In the genomic region with DNA sequence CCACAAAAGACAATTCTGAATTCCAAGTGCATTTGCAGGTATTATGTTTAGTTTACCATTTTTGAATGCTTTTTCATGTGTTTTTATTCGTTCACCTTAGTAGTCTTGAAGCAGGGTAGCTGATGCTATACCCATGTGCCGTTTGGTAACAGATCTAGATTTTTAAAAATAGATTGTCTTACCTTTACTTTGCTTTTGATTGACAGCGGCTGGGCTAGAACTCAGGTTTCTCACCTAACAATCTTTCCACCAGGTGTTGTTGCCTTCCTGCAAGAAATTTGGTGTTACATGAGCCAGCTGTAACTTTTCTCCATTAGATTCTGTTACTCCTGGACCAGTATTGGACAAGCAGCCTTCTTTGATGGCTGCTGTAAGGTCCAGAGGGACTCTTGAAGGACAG, we compare ENCODE assay signal across 1 cellular context.
TF ChIP-seq lines count a peak whose summit lies in the region.

No MANE protein-coding gene starts in this region.

TF ChIP-seq in GM12878, 131 proteins besides CTCF, POLR2A, EP300 and RAD21:
- TF ChIP-seq JUND (IDR thresholded peaks at IDR 0.05; ENCODE audit: low read depth, low read length), result no peak
- TF ChIP-seq, protein P1, sequence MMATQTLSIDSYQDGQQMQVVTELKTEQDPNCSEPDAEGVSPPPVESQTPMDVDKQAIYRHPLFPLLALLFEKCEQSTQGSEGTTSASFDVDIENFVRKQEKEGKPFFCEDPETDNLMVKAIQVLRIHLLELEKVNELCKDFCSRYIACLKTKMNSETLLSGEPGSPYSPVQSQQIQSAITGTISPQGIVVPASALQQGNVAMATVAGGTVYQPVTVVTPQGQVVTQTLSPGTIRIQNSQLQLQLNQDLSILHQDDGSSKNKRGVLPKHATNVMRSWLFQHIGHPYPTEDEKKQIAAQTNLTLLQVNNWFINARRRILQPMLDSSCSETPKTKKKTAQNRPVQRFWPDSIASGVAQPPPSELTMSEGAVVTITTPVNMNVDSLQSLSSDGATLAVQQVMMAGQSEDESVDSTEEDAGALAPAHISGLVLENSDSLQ (IDR thresholded peaks at IDR 0.05), result peak; percentile 63
